Comparison of ENCODE assay signal across 9 cellular contexts in genomic region chrX:154603438-154604430, GRCh38. TPM values are rescaled to one million over a fixed set of nuclear protein-coding genes. Genes with fewer than 3 reads are reported as not detected.
DNase-seq lines count a peak whose midpoint lies in the region; ATAC-seq, FAIRE-seq and TF ChIP-seq lines count a peak whose summit lies in the region.
"Had no signal": no experiment of that assay in that cellular context is flagged by ENCODE, and none has a peak within 500 bp of the region (broad histone marks: within the 10 kb centered on the region; RNA-seq: fewer than 3 reads in every experiment).

No MANE protein-coding gene starts in this region.

- H3K9me2 ChIP-seq in OCI-LY7 (ENCODE audit: insufficient read depth, low read length): no peaks in the 10 kb centered on the region

- POLR2A ChIA-PET in OCI-LY7 (lab: Charles Lee): no interaction called here

- CTCF ChIA-PET in OCI-LY7 (lab: Charles Lee; ENCODE audit: unreplicated experiment): no interaction called here

- BruUV-seq in OCI-LY7 (replicated peaks; lab: Mats Ljungman, UMichigan): no TSS peak

- H3K9me3 ChIP-seq in OCI-LY7 (ENCODE audit: low read length): no peaks in the 10 kb centered on the region
- H3K9me3 ChIP-seq: BLaER1 had no signal

- no peak for TF ChIP-seq CTCF in epithelial cell of proximal tubule (conservative IDR thresholded peaks at IDR 0.05; ENCODE audit: low read depth, low read length)
- TF ChIP-seq CTCF in OCI-LY7 (conservative IDR thresholded peaks at IDR 0.05; ENCODE audit: low read length): no peak

- no peaks in the 10 kb centered on the region for H4K20me1 ChIP-seq in OCI-LY7 (ENCODE audit: insufficient read depth, low read length)
- H4K20me1 ChIP-seq: BLaER1 had no signal

- H3K36me3 ChIP-seq in OCI-LY7 (ENCODE audit: insufficient read depth, low read length): no peaks in the 10 kb centered on the region
- H3K36me3 ChIP-seq: BLaER1 had no signal

- intact Hi-C loops in left cardiac atrium (cut with DNase I) (no loop called here), Right ventricle myocardium inferior (cut with DNase I) (no loop called here), OCI-LY7 (cut with micrococcal nuclease; ENCODE audit: unreplicated experiment) (no loop called here)

- ATAC-seq in left cardiac atrium (peak; percentile 61 to 89), Right ventricle myocardium inferior (no peak), GM21526 (IDR thresholded peaks at IDR 0.05; ENCODE audit: low FRiP score, unreplicated experiment) (no peak)

- H3K4me3 ChIP-seq in epithelial cell of proximal tubule (ENCODE audit: low read depth, low read length) (no peak overlapping the region), OCI-LY7 (ENCODE audit: low read depth, low read length, poor library complexity, severe bottlenecking) (no peak overlapping the region)
- H3K4me3 ChIP-seq: BLaER1 had no signal

- FAIRE-seq in urothelium cell line (lab: Jason Lieb, UNC): peak; percentile 27
- FAIRE-seq: kidney had no signal

- no peak overlapping the region for H3K4me2 ChIP-seq in OCI-LY7 (ENCODE audit: low read length)
- H3K4me2 ChIP-seq: BLaER1 had no signal

- no peak overlapping the region for H3K27ac ChIP-seq in OCI-LY7 (ENCODE audit: low read depth, low read length, poor library complexity, severe bottlenecking)
- H3K27ac ChIP-seq: BLaER1 had no signal

- no peaks in the 10 kb centered on the region for H3K79me2 ChIP-seq in OCI-LY7 (ENCODE audit: insufficient read depth, low read depth, low read length)

- H3K4me1 ChIP-seq in OCI-LY7 (ENCODE audit: insufficient read depth, low read length, poor library complexity, severe bottlenecking): no peaks in the 10 kb centered on the region

- DNase-seq in left cardiac atrium (peak; percentile 37), Right ventricle myocardium inferior (ENCODE audit: missing footprints) (no peak), epithelial cell of proximal tubule (ENCODE audit: low read depth) (peak; percentile 32), urothelium cell line (ENCODE audit: low spot score) (peak; percentile 74), OCI-LY7 (ENCODE audit: low spot score) (no peak)
- DNase-seq: kidney; stimulated activated CD4-positive, alpha-beta T cell treated with anti-CD3 and anti-CD28 coated beads, Interleukin-2, amount 100 ng/mL, for 24 hours had no signal

- H2AFZ ChIP-seq in OCI-LY7 (ENCODE audit: low read length): no peak overlapping the region

RNA-seq across cellular contexts. Expression of gene CTAG1B, which starts 15.3 kb away (rescaled TPM):
- not detected for total RNA-seq in left cardiac atrium
- total RNA-seq in Right ventricle myocardium inferior: not detected
- not detected in 2 replicates for total RNA-seq in epithelial cell of proximal tubule
- total RNA-seq in OCI-LY7 (2014; rRNA removed; shearing (Covaris generic)): not detected in 2 replicates
- total RNA-seq in OCI-LY7 (2022): not detected in 2 replicates
- total RNA-seq: kidney had no signal

RNA-seq across cellular contexts. Expression of gene CTAG1A, which starts 18.8 kb away (rescaled TPM):
- total RNA-seq in left cardiac atrium (not detected), Right ventricle myocardium inferior (not detected), epithelial cell of proximal tubule (not detected in 2 replicates), OCI-LY7 (2022) (not detected in 2 replicates)
- total RNA-seq in OCI-LY7 (2014; rRNA removed; shearing (Covaris generic)): 0.36 TPM in 1 of 2 replicates, not detected in the other
- total RNA-seq: kidney had no signal

RNA-seq across cellular contexts. Expression of gene CTAG2, which starts 49.6 kb away (rescaled TPM):
- total RNA-seq in left cardiac atrium (not detected), Right ventricle myocardium inferior (not detected), epithelial cell of proximal tubule (not detected in 2 replicates), OCI-LY7 (2022) (not detected in 2 replicates)
- not detected in 2 replicates for total RNA-seq in OCI-LY7 (2014; rRNA removed; shearing (Covaris generic))

RNA-seq across cellular contexts. Expression of gene IKBKG, which starts 56.3 kb away (rescaled TPM):
- total RNA-seq in left cardiac atrium (10 to 100 TPM; 17.1 to 21.1 TPM), Right ventricle myocardium inferior (15.5 TPM), epithelial cell of proximal tubule (15.8 and 21.4 TPM in 2 replicates), OCI-LY7 (2022) (31.6 and 34.4 TPM in 2 replicates)
- total RNA-seq in OCI-LY7 (2014; rRNA removed; shearing (Covaris generic)): 9.9 and 14.3 TPM in 2 replicates

RNA-seq across cellular contexts. Expression of gene G6PD, which starts 57.1 kb away (rescaled TPM):
- total RNA-seq in left cardiac atrium (10 to 100 TPM; 30.4 to 36.0 TPM), Right ventricle myocardium inferior (15.0 TPM), epithelial cell of proximal tubule (70.5 and 84.1 TPM in 2 replicates), OCI-LY7 (2022) (40.9 and 47.1 TPM in 2 replicates)
- 21.6 and 26.1 TPM in 2 replicates for total RNA-seq in OCI-LY7 (2014; rRNA removed; shearing (Covaris generic))

Comparison
In these comparisons a context has a peak if more than half of its experiments do, and no peak if none do; other contexts are left out.
1. ATAC-seq: peak in left cardiac atrium (2 of 2); none in Right ventricle myocardium inferior (single experiment) and GM21526 (single experiment).
2. DNase-seq: peak in left cardiac atrium (single experiment), epithelial cell of proximal tubule (single experiment) and urothelium cell line (single experiment); none in Right ventricle myocardium inferior (single experiment) and OCI-LY7 (single experiment).